In the genomic region with DNA sequence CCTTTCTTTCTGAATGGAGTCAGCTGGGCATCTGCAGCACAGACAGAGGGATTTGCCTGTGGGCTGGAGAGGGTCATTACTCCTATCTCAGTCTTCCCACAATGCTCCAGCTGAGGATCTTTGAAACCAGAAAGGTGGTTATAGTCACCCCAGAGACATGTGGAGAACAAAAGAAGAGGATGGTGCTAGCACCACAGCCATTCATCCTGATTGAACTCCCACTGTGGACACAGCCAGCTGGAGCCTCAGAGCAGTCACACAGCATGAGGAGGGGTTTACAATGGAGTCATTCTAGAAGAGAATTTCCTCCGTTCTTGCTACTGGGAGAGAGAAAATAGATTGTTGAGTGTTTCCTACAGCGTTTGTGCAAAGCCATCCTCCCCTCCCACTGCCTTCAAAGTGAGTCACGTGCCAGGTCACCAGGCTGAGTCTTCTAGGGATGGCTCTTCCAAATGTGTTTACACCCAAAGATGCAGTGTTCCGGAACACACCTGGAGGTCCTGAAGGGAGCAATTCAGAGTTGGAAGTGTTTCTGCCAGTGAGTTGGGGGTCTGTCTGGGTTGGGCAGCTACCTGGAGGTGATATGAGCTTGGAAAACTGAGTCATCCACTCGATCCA, we compare ENCODE assay signal across 1 cellular context.
TF ChIP-seq lines count a peak whose summit lies in the region.

No MANE protein-coding gene starts in this region.

TF ChIP-seq in H1, 55 proteins besides CTCF, POLR2A, EP300 and RAD21:
- TF ChIP-seq SP2 (IDR thresholded peaks at IDR 0.05; ENCODE audit: low read length) (no peak), NANOG (IDR thresholded peaks at IDR 0.05; ENCODE audit: insufficient read depth, low read depth, low read length, poor library complexity, severe bottlenecking) (peak; percentile 73)
